36 cellular contexts compared by ENCODE assay signal in genomic region chr13:112179421-112179820, GRCh38.
"Had no signal": no experiment of that assay in that cellular context is flagged by ENCODE, and none has a peak within 500 bp of the region (broad histone marks: within the 10 kb centered on the region; RNA-seq: fewer than 3 reads in every experiment).

No MANE protein-coding gene starts in this region.

- ATAC-seq: activated CD8-positive, alpha-beta T cell treated with anti-CD3 and anti-CD28 coated beads for 36 hours; activated naive CD4-positive, alpha-beta T cell treated with anti-CD3 and anti-CD28 coated beads, Interleukin-2, amount 50 U/mL, for 72 hours; activated T-cell treated with anti-CD3 and anti-CD28 coated beads, Interleukin-2, amount 50 U/mL, for 4 hours; activated T-cell treated with anti-CD3 and anti-CD28 coated beads, Interleukin-2, amount 50 U/mL, for 72 hours; activated T-helper 17 cell treated with anti-CD3 and anti-CD28 coated beads, Interleukin-2, amount 50 U/mL, for 72 hours; body of pancreas had no signal

- H3K36me3 ChIP-seq: adrenal gland, brain microvascular endothelial cell, breast epithelium had no signal

- H3K4me1 ChIP-seq: adrenal gland, body of pancreas, breast epithelium had no signal

- H3K27me3 Mint-ChIP-seq: activated B cell treated with CpG ODN at 0.5 μM for 24 hours; activated CD4-positive, alpha-beta T cell treated with anti-CD3 and anti-CD28 coated beads, Interleukin-2, amount 10 ng/mL, durations not matched to agents 24 days and 14 days; activated CD8-positive, alpha-beta T cell treated with anti-CD3 and anti-CD28 coated beads for 36 hours; activated naive CD8-positive, alpha-beta T cell treated with anti-CD3 and anti-CD28 coated beads for 36 hours; central memory CD8-positive, alpha-beta T cell had no signal

- H3K27me3 ChIP-seq: adrenal gland, body of pancreas, brain microvascular endothelial cell had no signal

- H3K4me3 Mint-ChIP-seq: activated B cell treated with CpG ODN at 0.5 μM for 24 hours; activated CD4-positive, alpha-beta memory T cell treated with anti-CD3 and anti-CD28 coated beads for 36 hours; activated CD4-positive, alpha-beta T cell treated with anti-CD3 and anti-CD28 coated beads, Interleukin-2, amount 10 ng/mL, durations not matched to agents 24 days and 14 days; activated CD8-positive, alpha-beta T cell treated with anti-CD3 and anti-CD28 coated beads for 36 hours; activated naive CD4-positive, alpha-beta T cell treated with anti-CD3 and anti-CD28 coated beads for 36 hours; activated naive CD8-positive, alpha-beta T cell treated with anti-CD3 and anti-CD28 coated beads for 36 hours; activated T-cell treated with anti-CD3 and anti-CD28 coated beads, Interleukin-2, amount 50 U/mL, for 4 hours; activated T-cell treated with anti-CD3 and anti-CD28 coated beads, Interleukin-2, amount 50 U/mL, for 72 hours; activated T-helper 1 cell treated with anti-CD3 and anti-CD28 coated beads, Interleukin-12 subunit alpha, Interleukin-12 subunit beta, Interleukin-2, Interleukin-4 antibody, amounts not matched to agents 30 ng/mL and 10 ng/mL and 1 ng/mL, durations not matched to agents 14 hours and 24 hours and 36 hours; activated T-helper 17 cell treated with anti-CD3 and anti-CD28 coated beads, Interleukin-2, amount 50 U/mL, for 72 hours; central memory CD8-positive, alpha-beta T cell; T-helper 1 cell treated with Interleukin-12 subunit alpha and Interleukin-12 subunit beta and Interleukin-4 antibody, amounts not matched to agents 30 μg/mL and 1 μg/mL, for 36 hours; T-helper 2 cell treated with Interferon-gamma antibody and Interleukin-4, amounts not matched to agents 5 μg/mL and 100 μg/mL, for 36 hours had no signal

- H3K9me3 ChIP-seq: adrenal gland, body of pancreas had no signal

- H3K27ac Mint-ChIP-seq: activated B cell treated with CpG ODN at 0.5 μM for 24 hours; activated CD4-positive, alpha-beta memory T cell treated with anti-CD3 and anti-CD28 coated beads for 36 hours; activated CD4-positive, alpha-beta T cell treated with anti-CD3 and anti-CD28 coated beads, Interleukin-2, amount 10 ng/mL, durations not matched to agents 24 days and 14 days; activated CD8-positive, alpha-beta T cell treated with anti-CD3 and anti-CD28 coated beads for 36 hours; activated naive CD4-positive, alpha-beta T cell treated with anti-CD3 and anti-CD28 coated beads for 36 hours; activated naive CD4-positive, alpha-beta T cell treated with anti-CD3 and anti-CD28 coated beads, Interleukin-2, amount 50 U/mL, for 72 hours; activated naive CD8-positive, alpha-beta T cell treated with anti-CD3 and anti-CD28 coated beads for 36 hours; activated T-cell treated with anti-CD3 and anti-CD28 coated beads, Interleukin-2, amount 50 U/mL, for 72 hours; activated T-helper 1 cell treated with anti-CD3 and anti-CD28 coated beads, Interleukin-12 subunit alpha, Interleukin-12 subunit beta, Interleukin-2, Interleukin-4 antibody, amounts not matched to agents 30 ng/mL and 10 ng/mL and 1 ng/mL, durations not matched to agents 14 hours and 24 hours and 36 hours; activated T-helper 17 cell treated with anti-CD3 and anti-CD28 coated beads, Interleukin-2, amount 50 U/mL, for 72 hours; T-helper 1 cell treated with Interleukin-12 subunit alpha and Interleukin-12 subunit beta and Interleukin-4 antibody, amounts not matched to agents 30 μg/mL and 1 μg/mL, for 36 hours; T-helper 2 cell treated with Interferon-gamma antibody and Interleukin-4, amounts not matched to agents 5 μg/mL and 100 μg/mL, for 36 hours had no signal

- H3K36me3 Mint-ChIP-seq: activated CD4-positive, alpha-beta memory T cell treated with anti-CD3 and anti-CD28 coated beads for 36 hours; activated naive CD4-positive, alpha-beta T cell treated with anti-CD3 and anti-CD28 coated beads, Interleukin-2, amount 50 U/mL, for 72 hours; activated naive CD8-positive, alpha-beta T cell treated with anti-CD3 and anti-CD28 coated beads for 36 hours had no signal

- H3K4me3 ChIP-seq: adrenal gland, body of pancreas, breast epithelium had no signal

- H3K27ac ChIP-seq: adrenal gland, body of pancreas, brain microvascular endothelial cell, breast epithelium, VCaP had no signal

- H3K4me1 Mint-ChIP-seq: activated B cell treated with CpG ODN at 0.5 μM for 24 hours; activated CD4-positive, alpha-beta T cell treated with anti-CD3 and anti-CD28 coated beads, Interleukin-2, amount 10 ng/mL, durations not matched to agents 24 days and 14 days; activated naive CD8-positive, alpha-beta T cell treated with anti-CD3 and anti-CD28 coated beads for 36 hours; activated T-helper 17 cell treated with anti-CD3 and anti-CD28 coated beads, Interleukin-2, amount 50 U/mL, for 72 hours; central memory CD8-positive, alpha-beta T cell had no signal

- DNase-seq: activated B cell treated with CpG ODN at 0.5 μM for 24 hours; activated CD4-positive, alpha-beta memory T cell treated with anti-CD3 and anti-CD28 coated beads for 36 hours; activated CD4-positive, alpha-beta T cell treated with anti-CD3 and anti-CD28 coated beads for 4 hours; activated CD4-positive, alpha-beta T cell treated with anti-CD3 and anti-CD28 coated beads, Interleukin-2, amount 10 ng/mL, durations not matched to agents 24 days and 14 days; activated CD4-positive, alpha-beta T cell treated with anti-CD3 and anti-CD28 coated beads, Interleukin-2, amount 50 U/mL, for 1 hour; activated CD4-positive, alpha-beta T cell treated with anti-CD3 and anti-CD28 coated beads, Interleukin-2, amount 50 U/mL, for 4 hours; activated CD4-positive, CD25-positive, alpha-beta regulatory T cell treated with anti-CD3 and anti-CD28 coated beads, Interleukin-2, amount 50 U/mL, for 72 hours; activated CD8-positive, alpha-beta memory T cell treated with anti-CD3 and anti-CD28 coated beads, Interleukin-2, amount 50 U/mL, for 4 hours; activated CD8-positive, alpha-beta T cell treated with anti-CD3 and anti-CD28 coated beads for 36 hours; activated effector memory CD4-positive, alpha-beta T cell treated with anti-CD3 and anti-CD28 coated beads, Interleukin-2, amount 50 U/mL, for 16 hours; activated gamma-delta T cell treated with Interleukin-2 at 50 U/mL for 16 hours; activated naive CD4-positive, alpha-beta T cell; activated naive CD4-positive, alpha-beta T cell treated with anti-CD3 and anti-CD28 coated beads for 36 hours; activated naive CD4-positive, alpha-beta T cell treated with anti-CD3 and anti-CD28 coated beads, Interleukin-2, amount 50 U/mL, for 16 hours; activated naive CD8-positive, alpha-beta T cell treated with anti-CD3 and anti-CD28 coated beads for 36 hours; activated T-cell treated with anti-CD3 and anti-CD28 coated beads for 4 hours; activated T-cell treated with anti-CD3 and anti-CD28 coated beads, Interleukin-2, amount 50 U/mL, for 1 hour; activated T-cell treated with anti-CD3 and anti-CD28 coated beads, Interleukin-2, amount 50 U/mL, for 4 hours; activated T-cell treated with anti-CD3 and anti-CD28 coated beads, Interleukin-2, amount 50 U/mL, for 72 hours; amniotic stem cell; body of pancreas; brain microvascular endothelial cell; caudate nucleus; cerebellar nuclear complex; T-helper 1 cell; T-helper 2 cell; T-helper 9 cell had no signal

- H3K9me3 Mint-ChIP-seq: activated B cell treated with CpG ODN at 0.5 μM for 24 hours; activated CD4-positive, alpha-beta T cell treated with anti-CD3 and anti-CD28 coated beads, Interleukin-2, amount 10 ng/mL, durations not matched to agents 24 days and 14 days; activated CD8-positive, alpha-beta T cell treated with anti-CD3 and anti-CD28 coated beads for 36 hours; activated naive CD8-positive, alpha-beta T cell treated with anti-CD3 and anti-CD28 coated beads for 36 hours; activated T-cell treated with anti-CD3 and anti-CD28 coated beads, Interleukin-2, amount 50 U/mL, for 72 hours had no signal
